In the genomic region with DNA sequence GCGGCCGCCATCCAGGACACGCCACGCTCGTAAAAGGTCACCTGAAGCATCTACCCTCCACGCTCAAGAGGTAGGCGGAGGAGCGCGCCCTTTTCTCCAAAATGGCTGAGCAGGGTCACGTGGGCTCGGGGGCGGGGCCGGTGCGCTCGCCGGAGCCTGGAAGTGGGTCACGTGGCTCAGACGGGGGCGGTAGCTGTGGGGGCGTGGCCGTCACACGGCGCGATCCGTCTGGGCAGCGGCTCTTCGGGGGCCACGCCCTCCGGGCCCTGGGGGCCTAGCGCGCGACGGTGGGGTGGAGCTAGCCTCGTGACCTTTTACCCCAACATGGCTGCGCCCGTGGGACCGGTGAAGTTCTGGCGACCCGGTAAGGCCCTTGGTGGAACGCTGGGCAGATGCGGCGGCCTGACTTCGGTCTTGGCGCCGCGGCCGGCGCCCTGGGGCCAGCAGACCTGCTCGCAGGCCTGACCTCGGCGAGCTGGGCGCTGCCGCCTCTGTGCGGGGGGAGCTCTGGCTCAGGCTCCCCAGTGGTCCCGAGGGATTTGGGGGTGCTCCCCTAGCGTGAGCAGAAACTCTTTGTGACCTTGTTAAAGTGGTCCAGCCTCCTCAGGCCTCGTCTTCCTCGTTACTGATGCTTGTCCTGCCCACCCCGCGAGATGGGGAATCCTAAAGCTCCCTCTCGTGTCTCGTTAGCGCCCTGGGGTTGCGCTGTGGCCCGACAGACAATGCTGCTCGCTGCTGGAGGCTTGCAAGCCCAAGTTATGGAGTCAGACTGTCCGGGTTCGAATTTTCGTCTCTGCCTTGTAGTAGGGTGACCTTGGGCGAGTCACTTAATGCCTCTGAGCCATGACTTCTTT, we compare ENCODE assay signal across 8 cellular contexts. TPM values are rescaled to one million over a fixed set of nuclear protein-coding genes. Genes with fewer than 3 reads are reported as not detected.
DNase-seq lines count a peak whose midpoint lies in the region; ATAC-seq and TF ChIP-seq lines count a peak whose summit lies in the region.

A gene with protein sequence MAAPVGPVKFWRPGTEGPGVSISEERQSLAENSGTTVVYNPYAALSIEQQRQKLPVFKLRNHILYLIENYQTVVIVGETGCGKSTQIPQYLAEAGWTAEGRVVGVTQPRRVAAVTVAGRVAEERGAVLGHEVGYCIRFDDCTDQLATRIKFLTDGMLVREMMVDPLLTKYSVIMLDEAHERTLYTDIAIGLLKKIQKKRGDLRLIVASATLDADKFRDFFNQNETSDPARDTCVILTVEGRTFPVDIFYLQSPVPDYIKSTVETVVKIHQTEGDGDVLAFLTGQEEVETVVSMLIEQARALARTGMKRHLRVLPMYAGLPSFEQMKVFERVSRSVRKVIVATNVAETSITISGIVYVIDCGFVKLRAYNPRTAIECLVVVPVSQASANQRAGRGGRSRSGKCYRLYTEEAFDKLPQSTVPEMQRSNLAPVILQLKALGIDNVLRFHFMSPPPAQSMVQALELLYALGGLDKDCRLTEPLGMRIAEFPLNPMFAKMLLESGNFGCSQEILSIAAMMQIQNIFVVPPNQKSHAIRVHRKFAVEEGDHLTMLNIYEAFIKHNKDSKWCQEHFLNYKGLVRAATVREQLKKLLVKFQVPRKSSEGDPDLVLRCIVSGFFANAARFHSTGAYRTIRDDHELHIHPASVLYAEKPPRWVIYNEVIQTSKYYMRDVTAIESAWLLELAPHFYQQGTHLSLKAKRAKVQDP (plus strand): TSS at position 301 of the 854 bp plus-strand sequence. CDS start 24 bp downstream, at position 325.

- TF ChIP-seq CTCF in vagina (IDR thresholded peaks at IDR 0.05), result peak in 1 of 3 experiments; percentile 13

- H3K4me3 ChIP-seq in right cardiac atrium (ENCODE audit: low read length) (peak within 1 kb of the TSS; percentile 75), vagina (peak within 1 kb of the TSS; percentile 99 to 100)

- no peak for TF ChIP-seq POLR2A in vagina (IDR thresholded peaks at IDR 0.05)

- ATAC-seq in GM18498 (IDR thresholded peaks at IDR 0.05; ENCODE audit: unreplicated experiment) (peak; percentile 97), HG02938 (IDR thresholded peaks at IDR 0.05; ENCODE audit: unreplicated experiment) (peak; percentile 90), right cardiac atrium (peak; percentile 100)

- H3K27ac ChIP-seq in right cardiac atrium (ENCODE audit: low read length) (peak within 1 kb of the TSS; percentile 86), vagina (peak within 1 kb of the TSS; percentile 95)

- intact Hi-C loops in T-helper 2 cell treated with Interferon-gamma antibody and Interleukin-4, amounts not matched to agents 100 ng/mL and 5 ng/mL, for 36 hours (cut with micrococcal nuclease), result loop anchor here (1.0 to 2.0 kb wide), 4 partner anchors 36 to 214 kb away; a partner anchor contains a TSS
- intact Hi-C loops in right cardiac atrium (cut with DNase I), result no loop called here
- intact Hi-C loops in vagina (cut with DNase I), result no loop called here

- H3K27me3 ChIP-seq in right cardiac atrium (ENCODE audit: control insufficient read depth, insufficient read depth) (no peaks in the 10 kb centered on the region), vagina (no peaks in the 10 kb centered on the region)

- no peaks in the 10 kb centered on the region for H3K36me3 ChIP-seq in vagina

- DNase-seq in NCI-H187 (lab: John Stamatoyannopoulos, UW) (peak; percentile 97), anterior cingulate cortex (lab: John Stamatoyannopoulos, UW) (peak; percentile 62 to 99 (median 96)), right cardiac atrium (peak; percentile 99), putamen (ENCODE audit: low spot score) (peak; percentile 98), vagina (ENCODE audit: extremely low spot score in 2 of 2) (peak in 1 of 2 donors; percentile 96)

- H3K4me1 ChIP-seq in right cardiac atrium (ENCODE audit: control insufficient read depth, insufficient read depth, low read length) (peaks cover 3% of the 10 kb centered on the region), vagina (peaks cover 23% of the 10 kb centered on the region)

- 1% methylated on average over 70 of the region's 70 CpGs for WGBS in right cardiac atrium

- no peaks in the 10 kb centered on the region for H3K9me3 ChIP-seq in right cardiac atrium (ENCODE audit: control insufficient read depth, low read length)
- H3K9me3 ChIP-seq in vagina, result no peaks in the 10 kb centered on the region

RNA-seq across cellular contexts. Expression of the gene that starts here (rescaled TPM):
- 11.2 and 11.6 TPM in 2 replicates for total RNA-seq in T-helper 2 cell treated with Interferon-gamma antibody and Interleukin-4, amounts not matched to agents 100 ng/mL and 5 ng/mL, for 36 hours
- 10 to 100 TPM; 19.9 to 27.5 (median 21.3) TPM for total RNA-seq in right cardiac atrium
- 11.6 TPM for polyA plus RNA-seq in right cardiac atrium
- 13.0 TPM for total RNA-seq in vagina
